1 cellular context compared by ENCODE assay signal in genomic region chr7:45157286-45157652, GRCh38.
TF ChIP-seq lines count a peak whose summit lies in the region.

No MANE protein-coding gene starts in this region.

TF ChIP-seq in HepG2, 621 proteins besides CTCF, POLR2A, EP300 and RAD21:
- TF ChIP-seq SOX6 (IDR thresholded peaks at IDR 0.05) (no peak), SOX6 (CRISPR knock-in tag; IDR thresholded peaks at IDR 0.05) (no peak), HOXD1 (CRISPR knock-in tag; IDR thresholded peaks at IDR 0.05) (no peak), ZNF326 (CRISPR knock-in tag; IDR thresholded peaks at IDR 0.05; ENCODE audit: borderline replicate concordance) (no peak), BHLHE40 (IDR thresholded peaks at IDR 0.05; ENCODE audit: low read length) (no peak), BCLAF1 (IDR thresholded peaks at IDR 0.05) (no peak), MED13 (CRISPR knock-in tag; IDR thresholded peaks at IDR 0.05) (no peak), AKNA (CRISPR knock-in tag; IDR thresholded peaks at IDR 0.05; ENCODE audit: borderline replicate concordance) (no peak), SP1 (IDR thresholded peaks at IDR 0.05) (no peak), SP1 (CRISPR knock-in tag; IDR thresholded peaks at IDR 0.05) (no peak), CBX5 (CRISPR knock-in tag; IDR thresholded peaks at IDR 0.05; ENCODE audit: borderline replicate concordance) (no peak), MAX (IDR thresholded peaks at IDR 0.05) (no peak), KLF12 (CRISPR knock-in tag; IDR thresholded peaks at IDR 0.05; ENCODE audit: borderline replicate concordance) (no peak)
